Comparison of ENCODE assay signal across 9 cellular contexts in genomic region chr11:26286472-26287066, GRCh38. TPM values are rescaled to one million over a fixed set of nuclear protein-coding genes. Genes with fewer than 3 reads are reported as not detected.
DNase-seq lines count a peak whose midpoint lies in the region; ATAC-seq and TF ChIP-seq lines count a peak whose summit lies in the region.
"Had no signal": no experiment of that assay in that cellular context is flagged by ENCODE, and none has a peak within 500 bp of the region (broad histone marks: within the 10 kb centered on the region; RNA-seq: fewer than 3 reads in every experiment).

No MANE protein-coding gene starts in this region.

- no peak for TF ChIP-seq RAD21 in HCT116 (IDR thresholded peaks at IDR 0.05; ENCODE audit: low read depth)

- no peaks in the 10 kb centered on the region for H3K79me2 ChIP-seq in HCT116 (ENCODE audit: insufficient read depth, low read length)

- H3K4me2 ChIP-seq in HCT116 (ENCODE audit: low read length): no peak overlapping the region

- POLR2A ChIA-PET in HCT116 (lab: Charles Lee): no interaction called here
- POLR2A ChIA-PET in activated CD8-positive, alpha-beta T cell treated with anti-CD3 and anti-CD28 coated beads for 36 hours (lab: Charles Lee): no interaction called here

- no peaks in the 10 kb centered on the region for H3K36me3 ChIP-seq in HCT116 (ENCODE audit: control insufficient read depth in 1 of 2, insufficient read depth in 2 of 2, low read length in 2 of 2)

- H3K9ac ChIP-seq in HCT116 (ENCODE audit: low read length): no peak overlapping the region

- H2AFZ ChIP-seq in HCT116 (ENCODE audit: low read depth, low read length, poor library complexity, severe bottlenecking): no peak overlapping the region

- peaks cover 7% of the 10 kb centered on the region for H3K4me1 Mint-ChIP-seq in activated CD8-positive, alpha-beta T cell treated with anti-CD3 and anti-CD28 coated beads for 36 hours (ENCODE audit: low read depth)

- no peak for DNase-seq in HCT116 (ENCODE audit: low read depth, low spot score)
- DNase-seq in RPMI7951 (ENCODE audit: low read depth): peak; percentile 14
- peak; percentile 30 for DNase-seq in iPS-NIHi11 (ENCODE audit: low spot score)
- no peak for DNase-seq in DMS79 treated with DMSO at 0.1 percent for 48 hours (lab: John Stamatoyannopoulos, UW)
- DNase-seq in activated CD8-positive, alpha-beta T cell treated with anti-CD3 and anti-CD28 coated beads for 36 hours: no peak

- no peak overlapping the region for H3K27ac Mint-ChIP-seq in activated CD8-positive, alpha-beta T cell treated with anti-CD3 and anti-CD28 coated beads for 36 hours

- no peaks in the 10 kb centered on the region for H3K9me2 ChIP-seq in HCT116 (ENCODE audit: insufficient read depth)

- CTCF ChIA-PET in HCT116 (lab: Charles Lee): interaction anchor here (1.4 kb wide), 1 partner anchor 872 kb away, joined by 4 read pairs; no protein-coding TSS in a partner anchor
- CTCF ChIA-PET in activated CD8-positive, alpha-beta T cell treated with anti-CD3 and anti-CD28 coated beads for 36 hours (lab: Charles Lee): interaction anchor here (1.0 kb wide), 1 partner anchor 12 kb away, joined by 3 read pairs; no protein-coding TSS in a partner anchor

- peaks cover 13% of the 10 kb centered on the region for H3K27me3 Mint-ChIP-seq in activated CD8-positive, alpha-beta T cell treated with anti-CD3 and anti-CD28 coated beads for 36 hours

- H3K4me3 ChIP-seq in HCT116 (replicated peaks in 1 of 2; ENCODE audit: low read depth in 1 of 2, low read length in 2 of 2): no peak overlapping the region
- H3K4me3 ChIP-seq: body of pancreas had no signal

- H3K27me3 ChIP-seq in HCT116 (ENCODE audit: insufficient read depth, low read length): no peaks in the 10 kb centered on the region
- H3K27me3 ChIP-seq: body of pancreas had no signal

- TF ChIP-seq CTCF in C4-2B (conservative IDR thresholded peaks at IDR 0.05) (peak; percentile 69), HCT116 (IDR thresholded peaks at IDR 0.05 in 2 of 3, conservative IDR thresholded peaks at IDR 0.05 in 1 of 3; ENCODE audit: borderline replicate concordance in 1 of 3, insufficient read depth in 1 of 3, low read depth in 2 of 3, low read length in 2 of 3) (peak; percentile 3 to 38 (median 28); a peak in 3 of 6 replicates)
- TF ChIP-seq CTCF in activated CD8-positive, alpha-beta T cell treated with anti-CD3 and anti-CD28 coated beads for 36 hours (IDR thresholded peaks at IDR 0.05): no peak

- ATAC-seq in HCT116 (no peak), GM19395 (IDR thresholded peaks at IDR 0.05; ENCODE audit: unreplicated experiment) (no peak), HG03196 (IDR thresholded peaks at IDR 0.05; ENCODE audit: unreplicated experiment) (no peak)
- no peak for ATAC-seq in activated CD8-positive, alpha-beta T cell treated with anti-CD3 and anti-CD28 coated beads for 36 hours
- ATAC-seq: body of pancreas had no signal

- no peak overlapping the region for H3K4me3 Mint-ChIP-seq in activated CD8-positive, alpha-beta T cell treated with anti-CD3 and anti-CD28 coated beads for 36 hours

- no peaks in the 10 kb centered on the region for H3K9me3 ChIP-seq in HCT116 (ENCODE audit: control insufficient read depth in 1 of 2, insufficient read depth in 1 of 2, low read depth in 1 of 2, low read length in 2 of 2)
- H3K9me3 ChIP-seq: body of pancreas had no signal

- intact Hi-C loops in HCT116 (cut with micrococcal nuclease): loop anchor here (5.0 kb wide), 1 partner anchor 1201 kb away; no protein-coding TSS in a partner anchor
- intact Hi-C loops in activated CD8-positive, alpha-beta T cell treated with anti-CD3 and anti-CD28 coated beads for 36 hours (cut with micrococcal nuclease): loop anchor here (5.0 kb wide), 1 partner anchor 361 kb away; no protein-coding TSS in a partner anchor

- H4K20me1 ChIP-seq in HCT116 (ENCODE audit: insufficient read depth): no peaks in the 10 kb centered on the region

- H3K4me1 ChIP-seq in HCT116 (ENCODE audit: control insufficient read depth in 1 of 2, insufficient read depth in 2 of 2, low read length in 2 of 2): no peaks in the 10 kb centered on the region
- H3K4me1 ChIP-seq: body of pancreas had no signal

- BruUV-seq in HCT116 (replicated peaks; lab: Mats Ljungman, UMichigan): no TSS peak

- H3K27ac ChIP-seq in C4-2B: no peak overlapping the region
- no peak overlapping the region for H3K27ac ChIP-seq in HCT116 (ENCODE audit: low read depth, low read length)
- H3K27ac ChIP-seq: body of pancreas had no signal

- no peak for TF ChIP-seq POLR2A in HCT116 (IDR thresholded peaks at IDR 0.05; ENCODE audit: borderline replicate concordance, extremely low read depth, insufficient read depth, insufficient read length)

- RAD21 ChIA-PET in HCT116 (lab: Charles Lee; ENCODE audit: low non-redundant PET in 1 of 2, low total read pairs in 2 of 2, uncharacterized antibody in 2 of 2, unreplicated experiment in 2 of 2): no interaction called here

- H3K9me3 Mint-ChIP-seq in activated CD8-positive, alpha-beta T cell treated with anti-CD3 and anti-CD28 coated beads for 36 hours: no peaks in the 10 kb centered on the region

- H3K36me3 Mint-ChIP-seq in activated CD8-positive, alpha-beta T cell treated with anti-CD3 and anti-CD28 coated beads for 36 hours (ENCODE audit: low read depth): no peaks in the 10 kb centered on the region

TF ChIP-seq in HCT116, 20 proteins besides CTCF, POLR2A, EP300 and RAD21:
- TF ChIP-seq ZNF274 (IDR thresholded peaks at IDR 0.05; ENCODE audit: low read depth, low read length): no peak
- TF ChIP-seq SP1 (IDR thresholded peaks at IDR 0.05; ENCODE audit: low read depth): no peak
- TF ChIP-seq REST (IDR thresholded peaks at IDR 0.05; ENCODE audit: low read depth): no peak
- TF ChIP-seq ELF1 (IDR thresholded peaks at IDR 0.05; ENCODE audit: borderline replicate concordance, low read depth): no peak

RNA-seq across cellular contexts. Expression of gene ANO3, which starts 45.4 kb away (rescaled TPM):
- total RNA-seq in HCT116 (2021; ENCODE audit: unreplicated experiment): not detected
- not detected in 2 replicates for polyA plus RNA-seq in HCT116 (2012)
- total RNA-seq in RPMI7951 (2014; rRNA removed; shearing (Covaris generic)): 1.7 and 1.8 TPM in 2 replicates
- not detected for total RNA-seq in activated CD8-positive, alpha-beta T cell treated with anti-CD3 and anti-CD28 coated beads for 36 hours

Comparison
In these comparisons a context has a peak if more than half of its experiments do, and no peak if none do; other contexts are left out.
1. DNase-seq: peak in RPMI7951 (single experiment) and iPS-NIHi11 (single experiment); none in HCT116 (single experiment), DMS79 treated with DMSO at 0.1 percent for 48 hours (single experiment) and activated CD8-positive, alpha-beta T cell treated with anti-CD3 and anti-CD28 coated beads for 36 hours (single experiment).